ENCODE assay signal across 15 cellular contexts in genomic region chr1:219354962-219355361, GRCh38.
A peak's percentile ranks its signal among the peaks of the same experiment; 100 is the strongest.
DNase-seq lines count a peak whose midpoint lies in the region; ATAC-seq and TF ChIP-seq lines count a peak whose summit lies in the region.
"Had no signal": no experiment of that assay in that cellular context is flagged by ENCODE, and none has a peak within 500 bp of the region (broad histone marks: within the 10 kb centered on the region; RNA-seq: fewer than 3 reads in every experiment).

No MANE protein-coding gene starts in this region.

- H3K4me2 ChIP-seq in fibroblast of lung (ENCODE audit: extremely low read depth, insufficient read depth, low read length): no peak overlapping the region
- H3K4me2 ChIP-seq: GM23338 had no signal

- peak; percentile 53 for DNase-seq in SK-N-DZ (ENCODE audit: low spot score)
- DNase-seq in fibroblast of lung (ENCODE audit: low read depth in 2 of 2): no peak
- no peak for DNase-seq in WTC11 (ENCODE audit: low spot score)
- DNase-seq in activated naive CD8-positive, alpha-beta T cell treated with anti-CD3 and anti-CD28 coated beads, Interleukin-2, amount 50 U/mL, for 24 hours: no peak
- DNase-seq: C1 segment of cervical spinal cord; Calu3; CD4-positive, alpha-beta memory T cell; COR-L47; DMS153; DND-41; H9 had no signal

- H3K9ac ChIP-seq in fibroblast of lung (ENCODE audit: insufficient read depth, low read length): no peak overlapping the region

- H2AFZ ChIP-seq in fibroblast of lung (ENCODE audit: low read length): peak overlapping the region; percentile 12
- H2AFZ ChIP-seq: GM23338 had no signal

- H3K36me3 ChIP-seq in HEK293 (ENCODE audit: control insufficient read depth in 2 of 2, insufficient read depth in 1 of 2, low read length in 2 of 2): no peaks in the 10 kb centered on the region
- H3K36me3 ChIP-seq in fibroblast of lung (ENCODE audit: control insufficient read depth, insufficient read depth, low read length): no peaks in the 10 kb centered on the region

- no peaks in the 10 kb centered on the region for H4K20me1 ChIP-seq in fibroblast of lung (ENCODE audit: control insufficient read depth, extremely low read depth, insufficient read depth, low read length)

- no peaks in the 10 kb centered on the region for H3K27me3 Mint-ChIP-seq in WTC11 (ENCODE audit: low read depth)
- peaks cover 3% of the 10 kb centered on the region for H3K27me3 Mint-ChIP-seq in activated naive CD8-positive, alpha-beta T cell treated with anti-CD3 and anti-CD28 coated beads, Interleukin-2, amount 50 U/mL, for 24 hours
- H3K27me3 Mint-ChIP-seq: CD4-positive, alpha-beta memory T cell had no signal

- no peaks in the 10 kb centered on the region for H3K9me3 Mint-ChIP-seq in WTC11
- H3K9me3 Mint-ChIP-seq in activated naive CD8-positive, alpha-beta T cell treated with anti-CD3 and anti-CD28 coated beads, Interleukin-2, amount 50 U/mL, for 24 hours: peaks cover 15% of the 10 kb centered on the region
- H3K9me3 Mint-ChIP-seq: GM23338, H9 had no signal

- CTCF ChIA-PET in HEK293 (lab: Yijun Ruan, JAX) (no interaction called here), WTC11 (lab: Charles Lee) (interaction anchor here (1.8 kb wide), 1 partner anchor 306 kb away, joined by 4 read pairs; no protein-coding TSS in a partner anchor)

- H3K4me1 ChIP-seq in HEK293 (ENCODE audit: control insufficient read depth, insufficient read depth, low read length) (no peaks in the 10 kb centered on the region), fibroblast of lung (ENCODE audit: control insufficient read depth, extremely low read depth, insufficient read depth, low read length) (no peaks in the 10 kb centered on the region)

- H3K9me3 ChIP-seq in HEK293 (ENCODE audit: control insufficient read depth, insufficient read depth, low read depth, low read length) (no peaks in the 10 kb centered on the region), fibroblast of lung (ENCODE audit: control insufficient read depth, insufficient read depth, low read depth, low read length) (no peaks in the 10 kb centered on the region)

- H3K79me2 ChIP-seq in fibroblast of lung (ENCODE audit: control insufficient read depth, insufficient read depth, low read length): no peaks in the 10 kb centered on the region

- ATAC-seq in GM18907 (IDR thresholded peaks at IDR 0.05; ENCODE audit: unreplicated experiment): no peak
- ATAC-seq in WTC11: no peak
- no peak for ATAC-seq in activated naive CD8-positive, alpha-beta T cell treated with anti-CD3 and anti-CD28 coated beads, Interleukin-2, amount 50 U/mL, for 24 hours
- ATAC-seq: GM23338, HCT116 had no signal

- no peak overlapping the region for H3K27ac Mint-ChIP-seq in WTC11
- no peak overlapping the region for H3K27ac Mint-ChIP-seq in activated naive CD8-positive, alpha-beta T cell treated with anti-CD3 and anti-CD28 coated beads, Interleukin-2, amount 50 U/mL, for 24 hours
- H3K27ac Mint-ChIP-seq: CD4-positive, alpha-beta memory T cell; GM23338; H9 had no signal

- no peak for TF ChIP-seq CTCF in HEK293 (tag by site-specific recombination; IDR thresholded peaks at IDR 0.05)
- no peak for TF ChIP-seq CTCF in fibroblast of lung (conservative IDR thresholded peaks at IDR 0.05 in 1 of 2, IDR thresholded peaks at IDR 0.05 in 1 of 2; ENCODE audit: low read depth in 1 of 2, low read length in 2 of 2)
- no peak for TF ChIP-seq CTCF in WTC11 (IDR thresholded peaks at IDR 0.05)

- no peak overlapping the region for H3K4me3 Mint-ChIP-seq in WTC11
- H3K4me3 Mint-ChIP-seq in activated naive CD8-positive, alpha-beta T cell treated with anti-CD3 and anti-CD28 coated beads, Interleukin-2, amount 50 U/mL, for 24 hours: no peak overlapping the region
- H3K4me3 Mint-ChIP-seq: CD4-positive, alpha-beta memory T cell; GM23338; H9 had no signal

- POLR2A ChIA-PET in HEK293 (lab: Yijun Ruan, JAX) (no interaction called here), WTC11 (lab: Charles Lee) (no interaction called here)

- no peaks in the 10 kb centered on the region for H3K36me3 Mint-ChIP-seq in WTC11
- H3K36me3 Mint-ChIP-seq in activated naive CD8-positive, alpha-beta T cell treated with anti-CD3 and anti-CD28 coated beads, Interleukin-2, amount 50 U/mL, for 24 hours (ENCODE audit: low read depth): no peaks in the 10 kb centered on the region
- H3K36me3 Mint-ChIP-seq: CD4-positive, alpha-beta memory T cell had no signal

- H3K27me3 ChIP-seq in fibroblast of lung (ENCODE audit: control insufficient read depth, insufficient read depth, low read length): no peaks in the 10 kb centered on the region

- H3K4me3 ChIP-seq in HEK293 (ENCODE audit: low read depth, low read length) (no peak overlapping the region), fibroblast of lung (replicated peaks in 1 of 4; ENCODE audit: control extremely low read depth in 1 of 4, insufficient read depth in 1 of 4, low read depth in 3 of 4, low read length in 4 of 4) (no peak overlapping the region)
- H3K4me3 ChIP-seq: GM23338 had no signal

- H3K27ac ChIP-seq in HEK293 (ENCODE audit: extremely low read depth, low read depth, low read length) (no peak overlapping the region), fibroblast of lung (ENCODE audit: insufficient read depth, low read length) (no peak overlapping the region)

- H3K4me1 Mint-ChIP-seq in WTC11: no peaks in the 10 kb centered on the region; the same call in 1 of the 2 replicates
- no peaks in the 10 kb centered on the region for H3K4me1 Mint-ChIP-seq in activated naive CD8-positive, alpha-beta T cell treated with anti-CD3 and anti-CD28 coated beads, Interleukin-2, amount 50 U/mL, for 24 hours
- H3K4me1 Mint-ChIP-seq: CD4-positive, alpha-beta memory T cell; GM23338; H9 had no signal

TF ChIP-seq in HEK293, 187 proteins besides CTCF, POLR2A, EP300 and RAD21:
- TF ChIP-seq OSR2 (tag by site-specific recombination; IDR thresholded peaks at IDR 0.05): peak; percentile 45; the same call in 1 of the 2 replicates
- TF ChIP-seq ZNF785 (tag by site-specific recombination; IDR thresholded peaks at IDR 0.05): no peak
TF ChIP-seq in HEK293: peak in this region for 1.

TF ChIP-seq in WTC11, 78 proteins besides CTCF, POLR2A, EP300 and RAD21:
- no peak for TF ChIP-seq ZBTB21 (CRISPR knock-in tag; IDR thresholded peaks at IDR 0.05; ENCODE audit: borderline replicate concordance)
- no peak for TF ChIP-seq NFATC4 (CRISPR knock-in tag; IDR thresholded peaks at IDR 0.05)
- TF ChIP-seq RORB (CRISPR knock-in tag; IDR thresholded peaks at IDR 0.05): no peak
- no peak for TF ChIP-seq ETV6 (CRISPR knock-in tag; IDR thresholded peaks at IDR 0.05)
- TF ChIP-seq NR2C2 (CRISPR knock-in tag; IDR thresholded peaks at IDR 0.05): no peak
- no peak for TF ChIP-seq ZNF416 (CRISPR knock-in tag; IDR thresholded peaks at IDR 0.05)
- no peak for TF ChIP-seq ZNF281 (CRISPR knock-in tag; IDR thresholded peaks at IDR 0.05)
- TF ChIP-seq ELF4 (CRISPR knock-in tag; IDR thresholded peaks at IDR 0.05; ENCODE audit: low read depth): no peak
- TF ChIP-seq MYBL2 (CRISPR knock-in tag; IDR thresholded peaks at IDR 0.05): no peak
- no peak for TF ChIP-seq ZNF232 (CRISPR knock-in tag; IDR thresholded peaks at IDR 0.05)
- no peak for TF ChIP-seq SOX15 (CRISPR knock-in tag; IDR thresholded peaks at IDR 0.05)
- no peak for TF ChIP-seq OVOL2 (CRISPR knock-in tag; IDR thresholded peaks at IDR 0.05; ENCODE audit: borderline replicate concordance)
- TF ChIP-seq ZBTB43 (CRISPR knock-in tag; IDR thresholded peaks at IDR 0.05): no peak
- no peak for TF ChIP-seq ZNF423 (CRISPR knock-in tag; IDR thresholded peaks at IDR 0.05)
- TF ChIP-seq GRHL2 (CRISPR knock-in tag; IDR thresholded peaks at IDR 0.05; ENCODE audit: insufficient replicate concordance, severe bottlenecking): no peak
- no peak for TF ChIP-seq CREB1 (CRISPR knock-in tag; IDR thresholded peaks at IDR 0.05)
- TF ChIP-seq E2F4 (CRISPR knock-in tag; IDR thresholded peaks at IDR 0.05; ENCODE audit: borderline replicate concordance, low read depth): no peak
- no peak for TF ChIP-seq ZNF219 (CRISPR knock-in tag; IDR thresholded peaks at IDR 0.05; ENCODE audit: borderline replicate concordance)
